9 cellular contexts compared by ENCODE assay signal in the genomic region with DNA sequence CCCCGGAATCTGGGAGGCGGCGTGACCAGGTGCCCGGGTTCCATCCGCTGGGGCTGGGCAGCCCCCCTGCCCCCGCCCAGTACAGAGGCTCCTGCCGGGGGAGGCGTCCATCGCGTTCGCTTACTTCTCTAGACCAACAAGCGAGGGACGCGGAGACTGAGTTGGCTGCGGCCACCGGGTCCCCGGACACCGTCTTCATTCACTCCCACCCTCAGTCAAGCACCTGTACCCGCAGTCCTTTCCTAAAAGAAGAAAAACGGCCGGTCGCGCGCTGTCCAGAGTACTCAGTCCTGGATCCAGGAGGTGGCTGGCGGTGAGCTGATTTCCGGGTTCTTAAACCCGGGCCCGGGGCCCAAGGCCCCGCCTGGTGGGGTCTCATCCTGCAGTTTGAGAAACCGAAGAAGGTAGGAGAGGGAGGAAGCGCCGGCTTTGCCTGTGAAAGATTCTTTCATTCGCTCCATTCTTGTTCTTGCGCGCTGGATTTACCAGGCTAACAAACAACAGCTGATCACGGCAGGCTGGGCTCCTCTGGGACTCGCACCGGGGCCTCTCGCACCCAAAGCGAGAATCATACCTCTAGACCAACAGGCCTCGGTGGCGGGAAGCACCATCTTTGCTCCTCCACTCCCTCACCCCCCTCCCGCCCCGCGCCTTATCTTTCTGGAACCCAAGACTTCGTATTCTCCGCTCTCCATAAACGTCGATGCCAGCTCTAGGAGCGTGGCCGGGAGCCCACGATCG. TPM values are rescaled to one million over a fixed set of nuclear protein-coding genes. Genes with fewer than 3 reads are reported as not detected.
DNase-seq lines count a peak whose midpoint lies in the region; ATAC-seq and TF ChIP-seq lines count a peak whose summit lies in the region.
"Had no signal": no experiment of that assay in that cellular context is flagged by ENCODE, and none has a peak within 500 bp of the region (broad histone marks: within the 10 kb centered on the region; RNA-seq: fewer than 3 reads in every experiment).

No MANE protein-coding gene starts in this region.

- peak overlapping the region; percentile 39 to 86 for H3K4me3 Mint-ChIP-seq in CD14-positive monocyte
- H3K4me3 Mint-ChIP-seq in IgD-negative memory B cell = peak overlapping the region; percentile 69 to 83 (median 74)
- H3K4me3 Mint-ChIP-seq in naive B cell = peak overlapping the region; percentile 67 to 92 (median 78)

- H3K4me1 ChIP-seq in body of pancreas = peaks cover 19% of the 10 kb centered on the region

- H3K27ac Mint-ChIP-seq in CD14-positive monocyte (no peak overlapping the region), IgD-negative memory B cell (peak overlapping the region; percentile 76 to 80 (median 77)), naive B cell (peak overlapping the region in 3 of 6 donors; percentile 21 to 82 (median 36))

- H3K27me3 ChIP-seq in body of pancreas = peaks cover 4 to 60% of the 10 kb centered on the region in 2 donors

- H3K4me3 ChIP-seq in body of pancreas = no peak overlapping the region

- intact Hi-C loops in CD14-positive monocyte (cut with micrococcal nuclease) (no loop called here), body of pancreas (cut with DNase I) (no loop called here)

- H3K27ac ChIP-seq in body of pancreas = no peak overlapping the region
- H3K27ac ChIP-seq in caudate nucleus (ENCODE audit: low read depth, low read length) = no peak overlapping the region

- TF ChIP-seq POLR2A in body of pancreas (IDR thresholded peaks at IDR 0.05) = no peak

- H3K4me1 Mint-ChIP-seq in CD14-positive monocyte = peaks cover 23% of the 10 kb centered on the region
- peaks cover 16 to 20% (median 18%) of the 10 kb centered on the region in 3 donors for H3K4me1 Mint-ChIP-seq in IgD-negative memory B cell
- H3K4me1 Mint-ChIP-seq in naive B cell = peaks cover 25 to 43% (median 32%) of the 10 kb centered on the region in 3 donors

- H3K9me3 Mint-ChIP-seq in CD14-positive monocyte = peaks cover 4 to 43% (median 27%) of the 10 kb centered on the region in 7 donors
- H3K9me3 Mint-ChIP-seq in IgD-negative memory B cell = peaks cover 0 to 3% (median 0%) of the 10 kb centered on the region in 3 donors
- peaks cover 0 to 7% (median 0%) of the 10 kb centered on the region in 7 donors for H3K9me3 Mint-ChIP-seq in naive B cell

- TF ChIP-seq CTCF in CD14-positive monocyte (IDR thresholded peaks at IDR 0.05) = no peak
- TF ChIP-seq CTCF in body of pancreas (IDR thresholded peaks at IDR 0.05) = no peak

- no peaks in the 10 kb centered on the region for H3K9me3 ChIP-seq in body of pancreas

- DNase-seq in CD14-positive monocyte (ENCODE audit: low spot score) (no peak), body of pancreas (peak in 1 of 4 donors; percentile 46), naive B cell (no peak), UCSD-AML1 (lab: John Stamatoyannopoulos, UW; ENCODE audit: unreplicated experiment) (no peak), T-helper 9 cell (no peak), caudate nucleus (lab: John Stamatoyannopoulos, UW) (no peak)

- H3K27me3 Mint-ChIP-seq in CD14-positive monocyte (ENCODE audit: low read depth in 3 of 3) (peaks cover 86 to 93% (median 90%) of the 10 kb centered on the region in 3 donors), IgD-negative memory B cell (peaks cover 44% of the 10 kb centered on the region), naive B cell (peaks cover 34 to 68% (median 41%) of the 10 kb centered on the region in 3 donors)

- 2 to 9% methylated on average over 20 to 53 of the region's 53 CpGs for WGBS in body of pancreas, 2 donors

- no peaks in the 10 kb centered on the region for H3K36me3 ChIP-seq in body of pancreas (replicated peaks in 1 of 2; ENCODE audit: insufficient read depth in 1 of 2, low read depth in 2 of 2)

- H3K36me3 Mint-ChIP-seq in CD14-positive monocyte (peaks cover 5 to 10% of the 10 kb centered on the region in 2 donors), IgD-negative memory B cell (no peaks in the 10 kb centered on the region), naive B cell (no peaks in the 10 kb centered on the region)

- ATAC-seq in body of pancreas (peak; percentile 39), naive B cell (ENCODE audit: low read depth in 2 of 2) (peak; percentile 7 to 20), GM19023 (IDR thresholded peaks at IDR 0.05; ENCODE audit: unreplicated experiment) (no peak)

RNA-seq across cellular contexts. Expression of gene OR1F1, which starts 17.4 kb away (rescaled TPM):
- not detected for polyA plus RNA-seq in CD14-positive monocyte
- polyA plus RNA-seq in IgD-negative memory B cell = not detected
- not detected for total RNA-seq in body of pancreas
- not detected for polyA plus RNA-seq in naive B cell (ENCODE audit: low read depth in 6 of 6)
- total RNA-seq: HT1080 had no signal

RNA-seq across cellular contexts. Expression of gene ZNF213, which starts 35.8 kb away (rescaled TPM):
- polyA plus RNA-seq in CD14-positive monocyte = 1 to 10 TPM; 1.5 to 2.6 TPM
- 1.9 TPM for polyA plus RNA-seq in IgD-negative memory B cell
- total RNA-seq in body of pancreas = 10 to 100 TPM; 12.5 to 21.4 TPM
- 1 to 10 TPM in 4 of 6 donors, under 1 TPM in 1, not detected in 1; 0.38 to 2.7 (median 1.6) TPM for polyA plus RNA-seq in naive B cell (ENCODE audit: low read depth in 6 of 6)

RNA-seq across cellular contexts. Expression of gene ZNF205, which starts 58.2 kb away (rescaled TPM):
- polyA plus RNA-seq in CD14-positive monocyte (1 to 10 TPM; 1.0 to 1.3 TPM), IgD-negative memory B cell (not detected), naive B cell (ENCODE audit: low read depth in 6 of 6) (under 1 TPM in 1 of 6 donors, not detected in 5; 0.47 TPM)
- 10 to 100 TPM; 14.2 to 20.0 TPM for total RNA-seq in body of pancreas

Comparison
In these comparisons a context has a peak if more than half of its experiments do, and no peak if none do; other contexts are left out.
1. H3K27ac Mint-ChIP-seq: peak in IgD-negative memory B cell (3 of 3); none in CD14-positive monocyte (0 of 7).
2. Peak in every context shown above with its lines, with median percentiles within 50 percentile points of each other: H3K4me3 Mint-ChIP-seq.